Comparison of ENCODE assay signal across 1 cellular context in genomic region chr19:39445258-39446071, GRCh38.
TF ChIP-seq lines count a peak whose summit lies in the region.

TSS of gene SUPT5H (plus strand) at chr19:39445582. CDS start at chr19:39445891, 309 bp downstream.

TF ChIP-seq in K562, 482 proteins besides CTCF, POLR2A, EP300 and RAD21 (continued from another document and continues in another):
- TF ChIP-seq ZNF384 (IDR thresholded peaks at IDR 0.05; ENCODE audit: low read depth, low read length) (peak; percentile 85), SOX6 (IDR thresholded peaks at IDR 0.05) (no peak), ADNP (tag; IDR thresholded peaks at IDR 0.05) (no peak), XRCC3 (IDR thresholded peaks at IDR 0.05) (no peak), TBP (optimal IDR thresholded peaks at IDR 0.05; ENCODE audit: low read depth, low read length) (peak; percentile 87), GABPB1 (CRISPR knock-in tag; IDR thresholded peaks at IDR 0.05) (peak; percentile 86), YBX1 (IDR thresholded peaks at IDR 0.05) (no peak), NFIC (IDR thresholded peaks at IDR 0.05) (no peak; the same call in 1 of the 2 replicates), ZNF699 (CRISPR knock-in tag; IDR thresholded peaks at IDR 0.05; ENCODE audit: insufficient replicate concordance) (no peak), ZNF282 (CRISPR knock-in tag; IDR thresholded peaks at IDR 0.05) (no peak), SNAPC5 (CRISPR knock-in tag; IDR thresholded peaks at IDR 0.05) (no peak), TSHZ1 (CRISPR knock-in tag; IDR thresholded peaks at IDR 0.05) (no peak), GATA2 (CRISPR knock-in tag; IDR thresholded peaks at IDR 0.05) (no peak), ELF2 (CRISPR knock-in tag; IDR thresholded peaks at IDR 0.05) (peak; percentile 78; the same call in 1 of the 2 replicates), LARP7 (IDR thresholded peaks at IDR 0.05) (peak; percentile 68; the same call in 1 of the 2 replicates), RBM17 (IDR thresholded peaks at IDR 0.05; ENCODE audit: borderline replicate concordance, low read depth, low read length) (no peak), FOXK1 (CRISPR knock-in tag; IDR thresholded peaks at IDR 0.05; ENCODE audit: borderline replicate concordance) (no peak), BRD4 (IDR thresholded peaks at IDR 0.05) (no peak), POLR2G (IDR thresholded peaks at IDR 0.05; ENCODE audit: low read depth, low read length) (peak; percentile 95), PYGO2 (tag; IDR thresholded peaks at IDR 0.05) (no peak), ZNF551 (CRISPR knock-in tag; IDR thresholded peaks at IDR 0.05) (no peak), ZNF75A (CRISPR knock-in tag; IDR thresholded peaks at IDR 0.05) (no peak), CBX5 (IDR thresholded peaks at IDR 0.05; ENCODE audit: borderline replicate concordance, low read depth) (no peak), MLLT1 (IDR thresholded peaks at IDR 0.05) (peak in 1 of 2 experiments; percentile 51; a peak in 1 of 4 replicates), PHF20 (IDR thresholded peaks at IDR 0.05; ENCODE audit: partially characterized antibody) (peak; percentile 57), ZFP30 (CRISPR knock-in tag; IDR thresholded peaks at IDR 0.05; ENCODE audit: borderline replicate concordance) (no peak), CHD2 (IDR thresholded peaks at IDR 0.05; ENCODE audit: low read depth, low read length) (peak; percentile 100), CCNT2 (IDR thresholded peaks at IDR 0.05; ENCODE audit: borderline replicate concordance, extremely low read depth, insufficient read length, low read depth, low read length) (no peak), JUN (IDR thresholded peaks at IDR 0.05; ENCODE audit: borderline replicate concordance, low read depth, low read length) (0 out of 2 replicates have a peak, but pooled peaks have one; percentile 18), JUN (CRISPR knock-in tag; IDR thresholded peaks at IDR 0.05; ENCODE audit: borderline replicate concordance) (no peak), JUNB (CRISPR knock-in tag; conservative IDR thresholded peaks at IDR 0.05) (no peak), RFX1 (IDR thresholded peaks at IDR 0.05) (no peak), MCM3 (IDR thresholded peaks at IDR 0.05) (no peak), ZKSCAN1 (IDR thresholded peaks at IDR 0.05; ENCODE audit: low read depth, low read length) (no peak), GATAD2A (IDR thresholded peaks at IDR 0.05) (0 out of 2 replicates have a peak, but pooled peaks have one; percentile 31), MAFG (tag; conservative IDR thresholded peaks at IDR 0.05) (no peak), TEAD2 (tag; IDR thresholded peaks at IDR 0.05) (no peak), NCOA1 (IDR thresholded peaks at IDR 0.05; ENCODE audit: low read depth) (no peak), MECOM (CRISPR knock-in tag; IDR thresholded peaks at IDR 0.05) (no peak), MEF2A (IDR thresholded peaks at IDR 0.05; ENCODE audit: control insufficient read depth, low read depth, low read length) (no peak), TAF9B (IDR thresholded peaks at IDR 0.05; ENCODE audit: partially characterized antibody) (no peak), NCOA2 (IDR thresholded peaks at IDR 0.05; ENCODE audit: partially characterized antibody in 2 of 2) (no peak)
- TF ChIP-seq, protein P1, sequence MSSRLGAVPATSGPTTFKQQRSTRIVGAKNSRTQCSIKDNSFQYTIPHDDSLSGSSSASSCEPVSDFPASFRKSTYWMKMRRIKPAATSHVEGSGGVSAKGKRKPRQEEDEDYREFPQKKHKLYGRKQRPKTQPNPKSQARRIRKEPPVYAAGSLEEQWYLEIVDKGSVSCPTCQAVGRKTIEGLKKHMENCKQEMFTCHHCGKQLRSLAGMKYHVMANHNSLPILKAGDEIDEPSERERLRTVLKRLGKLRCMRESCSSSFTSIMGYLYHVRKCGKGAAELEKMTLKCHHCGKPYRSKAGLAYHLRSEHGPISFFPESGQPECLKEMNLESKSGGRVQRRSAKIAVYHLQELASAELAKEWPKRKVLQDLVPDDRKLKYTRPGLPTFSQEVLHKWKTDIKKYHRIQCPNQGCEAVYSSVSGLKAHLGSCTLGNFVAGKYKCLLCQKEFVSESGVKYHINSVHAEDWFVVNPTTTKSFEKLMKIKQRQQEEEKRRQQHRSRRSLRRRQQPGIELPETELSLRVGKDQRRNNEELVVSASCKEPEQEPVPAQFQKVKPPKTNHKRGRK (tag; IDR thresholded peaks at IDR 0.05), result no peak
- TF ChIP-seq, protein P2, sequence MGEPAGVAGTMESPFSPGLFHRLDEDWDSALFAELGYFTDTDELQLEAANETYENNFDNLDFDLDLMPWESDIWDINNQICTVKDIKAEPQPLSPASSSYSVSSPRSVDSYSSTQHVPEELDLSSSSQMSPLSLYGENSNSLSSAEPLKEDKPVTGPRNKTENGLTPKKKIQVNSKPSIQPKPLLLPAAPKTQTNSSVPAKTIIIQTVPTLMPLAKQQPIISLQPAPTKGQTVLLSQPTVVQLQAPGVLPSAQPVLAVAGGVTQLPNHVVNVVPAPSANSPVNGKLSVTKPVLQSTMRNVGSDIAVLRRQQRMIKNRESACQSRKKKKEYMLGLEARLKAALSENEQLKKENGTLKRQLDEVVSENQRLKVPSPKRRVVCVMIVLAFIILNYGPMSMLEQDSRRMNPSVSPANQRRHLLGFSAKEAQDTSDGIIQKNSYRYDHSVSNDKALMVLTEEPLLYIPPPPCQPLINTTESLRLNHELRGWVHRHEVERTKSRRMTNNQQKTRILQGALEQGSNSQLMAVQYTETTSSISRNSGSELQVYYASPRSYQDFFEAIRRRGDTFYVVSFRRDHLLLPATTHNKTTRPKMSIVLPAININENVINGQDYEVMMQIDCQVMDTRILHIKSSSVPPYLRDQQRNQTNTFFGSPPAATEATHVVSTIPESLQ (CRISPR knock-in tag; IDR thresholded peaks at IDR 0.05), result 0 out of 2 replicates have a peak, but pooled peaks have one; percentile 71
- TF ChIP-seq, protein P3, sequence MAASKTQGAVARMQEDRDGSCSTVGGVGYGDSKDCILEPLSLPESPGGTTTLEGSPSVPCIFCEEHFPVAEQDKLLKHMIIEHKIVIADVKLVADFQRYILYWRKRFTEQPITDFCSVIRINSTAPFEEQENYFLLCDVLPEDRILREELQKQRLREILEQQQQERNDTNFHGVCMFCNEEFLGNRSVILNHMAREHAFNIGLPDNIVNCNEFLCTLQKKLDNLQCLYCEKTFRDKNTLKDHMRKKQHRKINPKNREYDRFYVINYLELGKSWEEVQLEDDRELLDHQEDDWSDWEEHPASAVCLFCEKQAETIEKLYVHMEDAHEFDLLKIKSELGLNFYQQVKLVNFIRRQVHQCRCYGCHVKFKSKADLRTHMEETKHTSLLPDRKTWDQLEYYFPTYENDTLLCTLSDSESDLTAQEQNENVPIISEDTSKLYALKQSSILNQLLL (CRISPR knock-in tag; IDR thresholded peaks at IDR 0.05; ENCODE audit: borderline replicate concordance), result no peak
- TF ChIP-seq, protein P4, sequence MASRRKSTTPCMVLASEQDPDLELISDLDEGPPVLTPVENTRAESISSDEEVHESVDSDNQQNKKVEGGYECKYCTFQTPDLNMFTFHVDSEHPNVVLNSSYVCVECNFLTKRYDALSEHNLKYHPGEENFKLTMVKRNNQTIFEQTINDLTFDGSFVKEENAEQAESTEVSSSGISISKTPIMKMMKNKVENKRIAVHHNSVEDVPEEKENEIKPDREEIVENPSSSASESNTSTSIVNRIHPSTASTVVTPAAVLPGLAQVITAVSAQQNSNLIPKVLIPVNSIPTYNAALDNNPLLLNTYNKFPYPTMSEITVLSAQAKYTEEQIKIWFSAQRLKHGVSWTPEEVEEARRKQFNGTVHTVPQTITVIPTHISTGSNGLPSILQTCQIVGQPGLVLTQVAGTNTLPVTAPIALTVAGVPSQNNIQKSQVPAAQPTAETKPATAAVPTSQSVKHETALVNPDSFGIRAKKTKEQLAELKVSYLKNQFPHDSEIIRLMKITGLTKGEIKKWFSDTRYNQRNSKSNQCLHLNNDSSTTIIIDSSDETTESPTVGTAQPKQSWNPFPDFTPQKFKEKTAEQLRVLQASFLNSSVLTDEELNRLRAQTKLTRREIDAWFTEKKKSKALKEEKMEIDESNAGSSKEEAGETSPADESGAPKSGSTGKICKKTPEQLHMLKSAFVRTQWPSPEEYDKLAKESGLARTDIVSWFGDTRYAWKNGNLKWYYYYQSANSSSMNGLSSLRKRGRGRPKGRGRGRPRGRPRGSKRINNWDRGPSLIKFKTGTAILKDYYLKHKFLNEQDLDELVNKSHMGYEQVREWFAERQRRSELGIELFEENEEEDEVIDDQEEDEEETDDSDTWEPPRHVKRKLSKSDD (conservative IDR thresholded peaks at IDR 0.05; ENCODE audit: low read length), result peak; percentile 97
- TF ChIP-seq, protein P5, sequence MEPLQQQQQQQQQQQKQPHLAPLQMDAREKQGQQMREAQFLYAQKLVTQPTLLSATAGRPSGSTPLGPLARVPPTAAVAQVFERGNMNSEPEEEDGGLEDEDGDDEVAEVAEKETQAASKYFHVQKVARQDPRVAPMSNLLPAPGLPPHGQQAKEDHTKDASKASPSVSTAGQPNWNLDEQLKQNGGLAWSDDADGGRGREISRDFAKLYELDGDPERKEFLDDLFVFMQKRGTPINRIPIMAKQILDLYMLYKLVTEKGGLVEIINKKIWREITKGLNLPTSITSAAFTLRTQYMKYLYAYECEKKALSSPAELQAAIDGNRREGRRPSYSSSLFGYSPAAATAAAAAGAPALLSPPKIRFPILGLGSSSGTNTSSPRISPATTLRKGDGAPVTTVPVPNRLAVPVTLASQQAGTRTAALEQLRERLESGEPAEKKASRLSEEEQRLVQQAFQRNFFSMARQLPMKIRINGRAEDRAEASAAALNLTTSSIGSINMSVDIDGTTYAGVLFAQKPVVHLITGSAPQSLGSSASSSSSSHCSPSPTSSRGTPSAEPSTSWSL (CRISPR knock-in tag; IDR thresholded peaks at IDR 0.05; ENCODE audit: borderline replicate concordance), result no peak
- TF ChIP-seq, protein P6, sequence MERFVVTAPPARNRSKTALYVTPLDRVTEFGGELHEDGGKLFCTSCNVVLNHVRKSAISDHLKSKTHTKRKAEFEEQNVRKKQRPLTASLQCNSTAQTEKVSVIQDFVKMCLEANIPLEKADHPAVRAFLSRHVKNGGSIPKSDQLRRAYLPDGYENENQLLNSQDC (CRISPR knock-in tag; IDR thresholded peaks at IDR 0.05), result no peak
